ENCODE assay signal across 8 cellular contexts in the genomic region with DNA sequence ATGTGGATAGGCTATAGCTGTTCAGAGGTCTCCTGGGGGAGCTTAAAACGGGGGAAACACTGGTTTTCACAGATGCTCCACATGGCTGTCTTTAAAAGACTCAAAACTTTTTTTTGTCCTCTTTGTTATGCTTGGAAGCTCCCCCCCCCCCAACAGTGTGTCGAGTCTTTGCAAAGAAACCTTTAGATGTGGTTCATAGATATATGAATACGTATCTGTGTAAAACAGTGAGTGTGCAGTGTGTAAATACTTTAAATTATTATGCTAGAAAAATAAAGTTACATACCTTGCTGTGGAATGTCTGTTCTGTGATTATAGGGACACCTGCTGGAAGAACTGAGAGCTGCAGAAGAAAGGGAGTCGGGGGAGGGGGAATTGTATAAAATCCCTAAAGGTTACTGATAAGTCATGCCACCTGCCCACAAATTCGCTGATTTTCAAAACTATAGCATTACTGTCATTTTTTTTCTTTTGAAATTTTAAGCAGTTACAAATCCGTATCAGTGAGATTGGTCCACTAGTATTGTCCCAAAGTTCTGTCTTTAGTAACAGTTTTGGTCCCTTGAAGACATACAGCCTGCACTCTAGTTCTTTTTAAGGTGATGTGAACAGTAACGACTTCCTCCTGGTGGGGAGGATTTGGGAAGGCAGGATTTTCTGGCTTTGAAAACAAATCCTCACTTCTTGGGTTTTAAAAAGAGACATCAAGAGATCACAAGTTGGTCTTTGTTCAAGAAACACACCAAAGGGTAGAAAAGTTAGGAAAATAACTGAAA. TPM values are rescaled to one million over a fixed set of nuclear protein-coding genes. Genes with fewer than 3 reads are reported as not detected.
DNase-seq lines count a peak whose midpoint lies in the region; ATAC-seq and TF ChIP-seq lines count a peak whose summit lies in the region.

No MANE protein-coding gene starts in this region.

- peak overlapping the region; percentile 2 for H3K9ac ChIP-seq in skeletal muscle satellite cell (ENCODE audit: low read depth, low read length)

- H3K4me2 ChIP-seq in OCI-LY7 (ENCODE audit: low read length) (no peak overlapping the region), skeletal muscle satellite cell (ENCODE audit: low read length) (peak overlapping the region; percentile 6)

- H3K27me3 ChIP-seq in left ventricle myocardium inferior (ENCODE audit: low read depth): no peaks in the 10 kb centered on the region
- no peaks in the 10 kb centered on the region for H3K27me3 ChIP-seq in skeletal muscle satellite cell (ENCODE audit: control insufficient read depth, insufficient read depth, low read length)

- peak; percentile 3 for DNase-seq in COR-L47 (lab: John Stamatoyannopoulos, UW)
- DNase-seq in OCI-LY7 (ENCODE audit: low spot score): peak; percentile 40
- DNase-seq in activated naive CD4-positive, alpha-beta T cell treated with anti-CD3 and anti-CD28 coated beads, Interleukin-2, amount 50 U/mL, for 72 hours (ENCODE audit: low spot score in 2 of 2): peak in 1 of 2 donors; percentile 63
- no peak for DNase-seq in left ventricle myocardium inferior
- no peak for DNase-seq in NCI-H128 (lab: John Stamatoyannopoulos, UW; ENCODE audit: unreplicated experiment)

- no peaks in the 10 kb centered on the region for H3K36me3 Mint-ChIP-seq in activated naive CD4-positive, alpha-beta T cell treated with anti-CD3 and anti-CD28 coated beads, Interleukin-2, amount 50 U/mL, for 72 hours

- no peak overlapping the region for H3K27ac Mint-ChIP-seq in activated naive CD4-positive, alpha-beta T cell treated with anti-CD3 and anti-CD28 coated beads, Interleukin-2, amount 50 U/mL, for 72 hours

- H3K79me2 ChIP-seq in OCI-LY7 (ENCODE audit: insufficient read depth, low read depth, low read length): no peaks in the 10 kb centered on the region

- TF ChIP-seq CTCF in OCI-LY7 (conservative IDR thresholded peaks at IDR 0.05; ENCODE audit: low read length): peak; percentile 94
- TF ChIP-seq CTCF in left ventricle myocardium inferior (IDR thresholded peaks at IDR 0.05; ENCODE audit: borderline replicate concordance): peak; percentile 84

- H2AFZ ChIP-seq in OCI-LY7 (ENCODE audit: low read length): no peak overlapping the region

- ATAC-seq in GM18873 (IDR thresholded peaks at IDR 0.05; ENCODE audit: low FRiP score, unreplicated experiment) (peak; percentile 56), HG03135 (IDR thresholded peaks at IDR 0.05; ENCODE audit: unreplicated experiment) (peak; percentile 78)
- peak; percentile 68 to 77 for ATAC-seq in activated naive CD4-positive, alpha-beta T cell treated with anti-CD3 and anti-CD28 coated beads, Interleukin-2, amount 50 U/mL, for 72 hours

- CTCF ChIA-PET in OCI-LY7 (lab: Charles Lee; ENCODE audit: unreplicated experiment): interaction anchor here (0.6 kb wide), 1 partner anchor 1614 kb away, joined by 3 read pairs; no protein-coding TSS in a partner anchor

- H3K4me1 ChIP-seq in OCI-LY7 (ENCODE audit: insufficient read depth, low read length, poor library complexity, severe bottlenecking) (no peaks in the 10 kb centered on the region), left ventricle myocardium inferior (peaks cover 23% of the 10 kb centered on the region), skeletal muscle satellite cell (ENCODE audit: control insufficient read depth, insufficient read depth, low read length) (peaks cover 29% of the 10 kb centered on the region)

- H3K9me3 ChIP-seq in OCI-LY7 (ENCODE audit: low read length): no peaks in the 10 kb centered on the region
- H3K9me3 ChIP-seq in left ventricle myocardium inferior (replicated peaks): no peaks in the 10 kb centered on the region
- H3K9me3 ChIP-seq in skeletal muscle satellite cell (replicated peaks; ENCODE audit: low read length): no peaks in the 10 kb centered on the region

- H3K9me2 ChIP-seq in OCI-LY7 (ENCODE audit: insufficient read depth, low read length): no peaks in the 10 kb centered on the region

- H3K36me3 ChIP-seq in OCI-LY7 (ENCODE audit: insufficient read depth, low read length): no peaks in the 10 kb centered on the region
- H3K36me3 ChIP-seq in left ventricle myocardium inferior: peaks cover 11% of the 10 kb centered on the region
- peaks cover 30% of the 10 kb centered on the region for H3K36me3 ChIP-seq in skeletal muscle satellite cell (ENCODE audit: insufficient read depth, low read length)

- no peak overlapping the region for H3K4me3 ChIP-seq in OCI-LY7 (ENCODE audit: low read depth, low read length, poor library complexity, severe bottlenecking)
- no peak overlapping the region for H3K4me3 ChIP-seq in left ventricle myocardium inferior
- H3K4me3 ChIP-seq in skeletal muscle satellite cell (ENCODE audit: low read length): no peak overlapping the region

- H4K20me1 ChIP-seq in OCI-LY7 (ENCODE audit: insufficient read depth, low read length): no peaks in the 10 kb centered on the region

- H3K27ac ChIP-seq in OCI-LY7 (ENCODE audit: low read depth, low read length, poor library complexity, severe bottlenecking) (no peak overlapping the region), left ventricle myocardium inferior (replicated peaks) (no peak overlapping the region)

- POLR2A ChIA-PET in OCI-LY7 (lab: Charles Lee): interaction anchor here (0.6 to 1.1 kb wide), 6 partner anchors 11 to 822 kb away, joined by 3 to 6 read pairs (median 4); no protein-coding TSS in a partner anchor

- no TSS peak for BruUV-seq in OCI-LY7 (replicated peaks; lab: Mats Ljungman, UMichigan)

- intact Hi-C loops in OCI-LY7 (cut with micrococcal nuclease; ENCODE audit: unreplicated experiment): no loop called here
- intact Hi-C loops in left ventricle myocardium inferior (cut with micrococcal nuclease): no loop called here

- no peaks in the 10 kb centered on the region for H3K9me3 Mint-ChIP-seq in activated naive CD4-positive, alpha-beta T cell treated with anti-CD3 and anti-CD28 coated beads, Interleukin-2, amount 50 U/mL, for 72 hours

RNA-seq across cellular contexts. Expression of a gene that starts 22.9 kb away (rescaled TPM):
- 9.2 and 9.3 TPM in 2 replicates for total RNA-seq in OCI-LY7 (2014; rRNA removed; shearing (Covaris generic))
- 11.2 and 15.0 TPM in 2 replicates for total RNA-seq in OCI-LY7 (2022)
- 1 to 10 TPM; 2.9 to 3.7 TPM for total RNA-seq in activated naive CD4-positive, alpha-beta T cell treated with anti-CD3 and anti-CD28 coated beads, Interleukin-2, amount 50 U/mL, for 72 hours
- total RNA-seq in left ventricle myocardium inferior: 13.0 TPM
- total RNA-seq in skeletal muscle satellite cell (2012; rRNA removed): 30.7 and 89.3 TPM in 2 replicates

Comparison
In these comparisons a context has a peak if more than half of its experiments do, and no peak if none do; other contexts are left out.
1. DNase-seq: peak in COR-L47 (single experiment) and OCI-LY7 (single experiment); none in left ventricle myocardium inferior (single experiment) and NCI-H128 (single experiment).
2. Peak in every context shown above with its lines, with median percentiles within 50 percentile points of each other: ATAC-seq.